Comparison of ENCODE assay signal across 8 cellular contexts in genomic region chr3:129855454-129856419, GRCh38.
DNase-seq lines count a peak whose midpoint lies in the region; ATAC-seq and TF ChIP-seq lines count a peak whose summit lies in the region.

No MANE protein-coding gene starts in this region.

- peak overlapping the region; percentile 21 for H3K27ac ChIP-seq in cingulate gyrus (ENCODE audit: low read depth, low read length)

- TF ChIP-seq CTCF in NB4 (IDR thresholded peaks at IDR 0.05; ENCODE audit: low read depth, low read length), result no peak

- peak; percentile 87 to 91 for DNase-seq in AML-193 (lab: John Stamatoyannopoulos, UW)
- peak; percentile 72 for DNase-seq in NB4 (ENCODE audit: low read depth)
- peak; percentile 73 for DNase-seq in midbrain (lab: John Stamatoyannopoulos, UW)
- no peak for DNase-seq in NCI-H187 treated with DMSO at 0.1 percent for 48 hours (lab: John Stamatoyannopoulos, UW)
- DNase-seq in middle frontal gyrus (ENCODE audit: extremely low spot score, low spot score), result no peak
- no peak for DNase-seq in SW480 (ENCODE audit: low spot score)

- H3K4me3 ChIP-seq in NB4 (ENCODE audit: low read depth, low read length), result no peak overlapping the region

- no peak for ATAC-seq in HG03571 (IDR thresholded peaks at IDR 0.05; ENCODE audit: unreplicated experiment)

- no peak for TF ChIP-seq POLR2A in NB4 (IDR thresholded peaks at IDR 0.05; ENCODE audit: extremely low read depth, insufficient read length)

Comparison
In these comparisons a context has a peak if more than half of its experiments do, and no peak if none do; other contexts are left out.
1. DNase-seq: peak in AML-193 (2 of 2), NB4 (single experiment) and midbrain (single experiment); none in NCI-H187 treated with DMSO at 0.1 percent for 48 hours (single experiment), middle frontal gyrus (single experiment) and SW480 (single experiment).